ENCODE assay signal across 8 cellular contexts in the genomic region with DNA sequence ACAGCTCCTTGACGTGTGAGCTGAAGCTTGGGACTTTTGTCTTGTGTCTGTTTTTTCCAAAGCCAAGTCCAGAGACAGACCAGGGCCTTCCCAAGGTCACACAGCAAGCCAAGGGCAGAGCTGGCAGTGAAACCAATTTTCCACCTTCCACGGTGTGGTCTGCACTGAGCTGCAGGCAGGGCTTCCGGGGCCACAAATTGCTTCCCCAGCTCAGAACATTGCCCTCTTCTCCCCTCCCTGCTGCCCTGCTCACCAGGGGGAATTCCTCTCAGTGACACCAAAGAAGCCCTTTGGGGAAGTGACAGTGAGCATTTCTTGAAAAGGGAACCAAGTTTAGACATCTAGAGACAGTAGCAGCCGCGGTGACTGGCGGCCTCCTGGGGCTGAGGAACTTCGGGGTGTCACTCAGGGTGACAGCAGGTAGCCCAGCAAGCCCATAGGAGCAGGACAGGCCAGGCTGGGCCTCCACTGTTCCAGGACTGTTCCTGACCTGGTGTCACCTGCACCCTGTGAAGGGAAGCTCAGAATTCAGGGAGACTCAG. TPM values are rescaled to one million over a fixed set of nuclear protein-coding genes. Genes with fewer than 3 reads are reported as not detected.
DNase-seq lines count a peak whose midpoint lies in the region; ATAC-seq and TF ChIP-seq lines count a peak whose summit lies in the region.

No MANE protein-coding gene starts in this region.

- peaks cover 33% of the 10 kb centered on the region for H3K4me1 ChIP-seq in neural progenitor cell

- DNase-seq in T-helper 1 cell (peak; percentile 44 to 83 (median 67)), neural progenitor cell (ENCODE audit: low spot score) (no peak), NCI-H446 (lab: John Stamatoyannopoulos, UW) (no peak), NCI-H2029 treated with DMSO at 0.1 percent for 48 hours (lab: John Stamatoyannopoulos, UW) (no peak), OCI-M2 (lab: John Stamatoyannopoulos, UW; ENCODE audit: unreplicated experiment) (no peak)
- DNase-seq in activated naive CD8-positive, alpha-beta T cell treated with anti-CD3 and anti-CD28 coated beads, Interleukin-2, amount 50 U/mL, for 24 hours, result peak; percentile 74

- H3K4me3 Mint-ChIP-seq in activated naive CD8-positive, alpha-beta T cell treated with anti-CD3 and anti-CD28 coated beads, Interleukin-2, amount 50 U/mL, for 24 hours, result peak overlapping the region; percentile 72
- peak overlapping the region; percentile 68 for H3K4me3 Mint-ChIP-seq in neural progenitor cell

- H3K27ac ChIP-seq in neural progenitor cell, result no peak overlapping the region

- H3K27me3 ChIP-seq in neural progenitor cell, result no peaks in the 10 kb centered on the region

- H3K27me3 Mint-ChIP-seq in activated naive CD8-positive, alpha-beta T cell treated with anti-CD3 and anti-CD28 coated beads, Interleukin-2, amount 50 U/mL, for 24 hours, result no peaks in the 10 kb centered on the region
- H3K27me3 Mint-ChIP-seq in neural progenitor cell (ENCODE audit: insufficient read depth, low read depth), result peaks cover 9% of the 10 kb centered on the region

- H3K9ac ChIP-seq in neural progenitor cell, result no peak overlapping the region

- H3K4me3 ChIP-seq in neural progenitor cell, result no peak overlapping the region

- no peak overlapping the region for H2AFZ ChIP-seq in neural progenitor cell (replicated peaks)

- peak overlapping the region; percentile 99 for H3K27ac Mint-ChIP-seq in activated naive CD8-positive, alpha-beta T cell treated with anti-CD3 and anti-CD28 coated beads, Interleukin-2, amount 50 U/mL, for 24 hours
- no peak overlapping the region for H3K27ac Mint-ChIP-seq in neural progenitor cell

- H3K9me3 ChIP-seq in neural progenitor cell (ENCODE audit: low read depth), result no peaks in the 10 kb centered on the region

- no peak for TF ChIP-seq CTCF in neural progenitor cell (IDR thresholded peaks at IDR 0.05)

- peaks cover 5% of the 10 kb centered on the region for H4K20me1 ChIP-seq in neural progenitor cell (ENCODE audit: low read depth)

- H3K36me3 Mint-ChIP-seq in activated naive CD8-positive, alpha-beta T cell treated with anti-CD3 and anti-CD28 coated beads, Interleukin-2, amount 50 U/mL, for 24 hours (ENCODE audit: low read depth), result peaks cover 5% of the 10 kb centered on the region
- no peaks in the 10 kb centered on the region for H3K36me3 Mint-ChIP-seq in neural progenitor cell

- peaks cover 58% of the 10 kb centered on the region for H3K4me1 Mint-ChIP-seq in activated naive CD8-positive, alpha-beta T cell treated with anti-CD3 and anti-CD28 coated beads, Interleukin-2, amount 50 U/mL, for 24 hours
- peaks cover 68% of the 10 kb centered on the region for H3K4me1 Mint-ChIP-seq in neural progenitor cell

- H3K79me2 ChIP-seq in neural progenitor cell (ENCODE audit: low read depth), result no peaks in the 10 kb centered on the region

- H3F3A ChIP-seq in neural progenitor cell (ENCODE audit: low read depth), result peaks cover 34% of the 10 kb centered on the region

- H3K4me2 ChIP-seq in neural progenitor cell, result peak overlapping the region; percentile 73

- ATAC-seq in GM19035 (IDR thresholded peaks at IDR 0.05; ENCODE audit: unreplicated experiment) (peak; percentile 66), HG03103 (IDR thresholded peaks at IDR 0.05; ENCODE audit: low read depth, unreplicated experiment) (peak; percentile 51)
- peak; percentile 76 for ATAC-seq in activated naive CD8-positive, alpha-beta T cell treated with anti-CD3 and anti-CD28 coated beads, Interleukin-2, amount 50 U/mL, for 24 hours

- H3K9me3 Mint-ChIP-seq in activated naive CD8-positive, alpha-beta T cell treated with anti-CD3 and anti-CD28 coated beads, Interleukin-2, amount 50 U/mL, for 24 hours, result no peaks in the 10 kb centered on the region
- no peaks in the 10 kb centered on the region for H3K9me3 Mint-ChIP-seq in neural progenitor cell

- no peaks in the 10 kb centered on the region for H3K36me3 ChIP-seq in neural progenitor cell

RNA-seq across cellular contexts. Expression of gene FXYD2, which starts 9.2 kb away (rescaled TPM):
- 1.7 and 1.9 TPM in 2 replicates for total RNA-seq in neural progenitor cell (ENCODE audit: low replicate concordance)

RNA-seq across cellular contexts. Expression of gene DSCAML1, which starts 18.3 kb away (rescaled TPM):
- 0.06 TPM in 2 replicates for total RNA-seq in neural progenitor cell (ENCODE audit: low replicate concordance)

Comparison
In these comparisons a context has a peak if more than half of its experiments do, and no peak if none do; other contexts are left out.
1. DNase-seq: peak in T-helper 1 cell (5 of 5) and activated naive CD8-positive, alpha-beta T cell treated with anti-CD3 and anti-CD28 coated beads, Interleukin-2, amount 50 U/mL, for 24 hours (single experiment); none in neural progenitor cell (single experiment), NCI-H446 (0 of 2), NCI-H2029 treated with DMSO at 0.1 percent for 48 hours (single experiment) and OCI-M2 (single experiment).
2. Peak in every context shown above with its lines, with median percentiles within 50 percentile points of each other: ATAC-seq.